Comparison of ENCODE assay signal across 1 cellular context in genomic region chr1:152107984-152108898, GRCh38.
A peak's percentile ranks its signal among the peaks of the same experiment; 100 is the strongest.
TF ChIP-seq lines count a peak whose summit lies in the region.

No MANE protein-coding gene starts in this region.

TF ChIP-seq in K562, 482 proteins besides CTCF, POLR2A, EP300 and RAD21 (continued from another document):
- TF ChIP-seq ZBTB33 (CRISPR knock-in tag; IDR thresholded peaks at IDR 0.05), result 0 out of 2 replicates have a peak, but pooled peaks have one; percentile 13
